Comparison of ENCODE assay signal across 8 cellular contexts in genomic region chr5:42889311-42889933, GRCh38.
DNase-seq lines count a peak whose midpoint lies in the region; ATAC-seq, FAIRE-seq and TF ChIP-seq lines count a peak whose summit lies in the region.

No MANE protein-coding gene starts in this region.

- H4K20me1 ChIP-seq in hepatocyte (ENCODE audit: insufficient read depth, poor library complexity, severe bottlenecking) = no peaks in the 10 kb centered on the region

- H3K4me2 ChIP-seq in hepatocyte = peak overlapping the region; percentile 47

- no peaks in the 10 kb centered on the region for H3K9me2 ChIP-seq in hepatocyte (replicated peaks; ENCODE audit: insufficient read depth)

- H3K9me3 ChIP-seq in hepatocyte (ENCODE audit: low read depth) (no peaks in the 10 kb centered on the region), small intestine (ENCODE audit: control insufficient read depth, low read depth) (no peaks in the 10 kb centered on the region)

- 35% methylated on average over 4 of the region's 4 CpGs for WGBS in hepatocyte (ENCODE audit: low lambda C conversion rate, missing lambda C conversion rate)
- WGBS in small intestine, 3 donors = 28 to 33% (median 29%) methylated on average over 4 of the region's 4 CpGs

- peaks cover 12% of the 10 kb centered on the region for H3K4me1 ChIP-seq in hepatocyte (ENCODE audit: insufficient read depth)
- H3K4me1 ChIP-seq in small intestine (ENCODE audit: control insufficient read depth in 2 of 2, insufficient read depth in 1 of 2, low read depth in 1 of 2, low read length in 1 of 2) = no peaks in the 10 kb centered on the region

- no peaks in the 10 kb centered on the region for H3K36me3 ChIP-seq in hepatocyte (replicated peaks; ENCODE audit: insufficient read depth, low read depth)
- no peaks in the 10 kb centered on the region for H3K36me3 ChIP-seq in small intestine (ENCODE audit: control insufficient read depth in 2 of 2, insufficient read depth in 2 of 2, low read length in 2 of 2)

- in situ Hi-C loops in ACHN (cut with HindIII; ENCODE audit: low pct_ligation_motif_present, low pct_unique_long_range_greater_than_20kb, low sequenced_read_pairs) = no loop called here

- peak overlapping the region; percentile 90 for H3K27ac ChIP-seq in hepatocyte
- no peak overlapping the region for H3K27ac ChIP-seq in small intestine (ENCODE audit: low read depth in 1 of 2, low read length in 1 of 2)

- H3K4me3 ChIP-seq in hepatocyte (no peak overlapping the region), small intestine (ENCODE audit: low read depth in 1 of 2, low read length in 2 of 2) (no peak overlapping the region)

- no peaks in the 10 kb centered on the region for H3K79me2 ChIP-seq in hepatocyte

- DNase-seq in ACHN (peak; percentile 61), GM18507 (ENCODE audit: extremely low spot score, insufficient read length, low read depth) (peak; percentile 23), NCI-H1694 (lab: John Stamatoyannopoulos, UW) (peak; percentile 87), T-helper 2 cell (peak in 4 of 5 experiments; percentile 5 to 72 (median 35)), astrocyte of the hippocampus (ENCODE audit: low read depth, low spot score) (peak; percentile 82), hepatocyte (ENCODE audit: low spot score) (peak; percentile 91), small intestine (peak; percentile 87)

- FAIRE-seq in GM18507 (lab: Jason Lieb, UNC) = peak; percentile 87
- no peak for FAIRE-seq in small intestine (lab: Jason Lieb, UNC)

- peak; percentile 90 for TF ChIP-seq CTCF in hepatocyte (IDR thresholded peaks at IDR 0.05; ENCODE audit: poor library complexity)

- H2AFZ ChIP-seq in hepatocyte = no peak overlapping the region

- H3K27me3 ChIP-seq in hepatocyte = no peaks in the 10 kb centered on the region
- H3K27me3 ChIP-seq in small intestine (ENCODE audit: control insufficient read depth in 2 of 2, insufficient read depth in 2 of 2, low read length in 2 of 2) = no peaks in the 10 kb centered on the region

- ATAC-seq in HG02938 (IDR thresholded peaks at IDR 0.05; ENCODE audit: unreplicated experiment) = peak; percentile 91

Comparison
In these comparisons a context has a peak if more than half of its experiments do, and no peak if none do; other contexts are left out.
1. DNase-seq: peak in every context shown above with its lines; median percentile 91 in hepatocyte; 87 in NCI-H1694; 87 in small intestine; 82 in astrocyte of the hippocampus; 61 in ACHN; 35 in T-helper 2 cell; 23 in GM18507.